Comparison of ENCODE assay signal across 16 cellular contexts in genomic region chr6:3739311-3739897, GRCh38. TPM values are rescaled to one million over a fixed set of nuclear protein-coding genes. Genes with fewer than 3 reads are reported as not detected.
DNase-seq lines count a peak whose midpoint lies in the region; ATAC-seq, FAIRE-seq and TF ChIP-seq lines count a peak whose summit lies in the region.
"Had no signal": no experiment of that assay in that cellular context is flagged by ENCODE, and none has a peak within 500 bp of the region (broad histone marks: within the 10 kb centered on the region; RNA-seq: fewer than 3 reads in every experiment).

No MANE protein-coding gene starts in this region.

- no peak overlapping the region for H3K27ac Mint-ChIP-seq in activated CD4-positive, alpha-beta T cell treated with anti-CD3 and anti-CD28 coated beads, Interleukin-2, amount 10 ng/mL, durations not matched to agents 7 days and 5 days

- H3K9ac ChIP-seq in H1 (replicated peaks in 1 of 4; ENCODE audit: extremely low read depth in 1 of 4, low read depth in 3 of 4, low read length in 3 of 4) (no peak overlapping the region), mesenchymal stem cell (ENCODE audit: low read length) (peak overlapping the region; percentile 32)

- no peak overlapping the region for H3K56ac ChIP-seq in H1 (replicated peaks; ENCODE audit: insufficient read length, low read depth, low read length)

- no peak overlapping the region for H4K91ac ChIP-seq in H1 (replicated peaks; ENCODE audit: insufficient read length, low read length)
- peak overlapping the region; percentile 34 for H4K91ac ChIP-seq in mesenchymal stem cell (ENCODE audit: low read length)

- H2AK5ac ChIP-seq in H1 (ENCODE audit: low read depth, low read length): no peak overlapping the region
- H2AK5ac ChIP-seq in mesenchymal stem cell (ENCODE audit: low read length, severe bottlenecking): no peak overlapping the region

- no peaks in the 10 kb centered on the region for H3K36me3 Mint-ChIP-seq in activated CD4-positive, alpha-beta T cell treated with anti-CD3 and anti-CD28 coated beads, Interleukin-2, amount 10 ng/mL, durations not matched to agents 7 days and 5 days (ENCODE audit: low read depth)

- H4K8ac ChIP-seq in H1 (ENCODE audit: extremely low read depth, insufficient read depth, low read length): peak overlapping the region; percentile 22
- peak overlapping the region; percentile 41 for H4K8ac ChIP-seq in mesenchymal stem cell (ENCODE audit: low read length)

- peak overlapping the region in 1 of 2 donors; percentile 44 for H3K27ac ChIP-seq in right atrium auricular region
- no peak overlapping the region for H3K27ac ChIP-seq in H1 (ENCODE audit: low read depth, low read length)
- no peak overlapping the region for H3K27ac ChIP-seq in mesenchymal stem cell (ENCODE audit: low read length, poor library complexity, severe bottlenecking)
- peak overlapping the region; percentile 99 for H3K27ac ChIP-seq in tibial artery
- H3K27ac ChIP-seq: Peyer's patch had no signal

- H4K5ac ChIP-seq in H1 (ENCODE audit: insufficient read length, low read depth, low read length): no peak overlapping the region

- CTCF ChIA-PET in H1 (lab: Charles Lee; ENCODE audit: partially characterized antibody): interaction anchor here (0.8 to 1.6 kb wide), 2 partner anchors 9 to 109 kb away, joined by 3 read pairs; no protein-coding TSS in a partner anchor
- CTCF ChIA-PET in activated CD4-positive, alpha-beta T cell treated with anti-CD3 and anti-CD28 coated beads, Interleukin-2, amount 10 ng/mL, durations not matched to agents 7 days and 5 days (lab: Charles Lee): no interaction called here

- TF ChIP-seq CTCF in right atrium auricular region (IDR thresholded peaks at IDR 0.05) (no peak), H1 (IDR thresholded peaks at IDR 0.05; ENCODE audit: control extremely low read depth in 1 of 3, insufficient read depth in 1 of 3, low read depth in 1 of 3, low read length in 3 of 3) (no peak), tibial artery (IDR thresholded peaks at IDR 0.05) (no peak)

- no peak overlapping the region for H3K14ac ChIP-seq in H1 (ENCODE audit: insufficient read length)
- peak overlapping the region in 1 of 2 experiments; percentile 53 for H3K14ac ChIP-seq in mesenchymal stem cell (ENCODE audit: low read length in 2 of 2)

- no peaks in the 10 kb centered on the region for H4K20me1 ChIP-seq in H1 (replicated peaks in 1 of 2; ENCODE audit: control insufficient read depth in 1 of 2, insufficient read depth in 2 of 2, low read length in 2 of 2)

- H3K4me1 Mint-ChIP-seq in activated CD4-positive, alpha-beta T cell treated with anti-CD3 and anti-CD28 coated beads, Interleukin-2, amount 10 ng/mL, durations not matched to agents 7 days and 5 days: peaks cover 14% of the 10 kb centered on the region

- H3K79me1 ChIP-seq in H1 (ENCODE audit: low read depth, low read length) (no peaks in the 10 kb centered on the region), mesenchymal stem cell (replicated peaks; ENCODE audit: low read length, poor library complexity, severe bottlenecking) (peaks cover 26% of the 10 kb centered on the region)

- H2BK5ac ChIP-seq in H1 (ENCODE audit: low read depth, low read length): no peak overlapping the region
- H2BK5ac ChIP-seq in mesenchymal stem cell (ENCODE audit: low read depth, low read length, poor library complexity, severe bottlenecking): no peak overlapping the region

- H3K23ac ChIP-seq in H1 (ENCODE audit: insufficient read length) (no peak overlapping the region), mesenchymal stem cell (ENCODE audit: low read length in 2 of 2) (peak overlapping the region in 1 of 2 experiments; percentile 9)

- POLR2A ChIA-PET in H1 (lab: Charles Lee; ENCODE audit: partially characterized antibody): no interaction called here
- POLR2A ChIA-PET in activated CD4-positive, alpha-beta T cell treated with anti-CD3 and anti-CD28 coated beads, Interleukin-2, amount 10 ng/mL, durations not matched to agents 7 days and 5 days (lab: Charles Lee): no interaction called here

- peaks cover 5% of the 10 kb centered on the region for H3K27me3 Mint-ChIP-seq in activated CD4-positive, alpha-beta T cell treated with anti-CD3 and anti-CD28 coated beads, Interleukin-2, amount 10 ng/mL, durations not matched to agents 7 days and 5 days

- no peaks in the 10 kb centered on the region for H3K79me2 ChIP-seq in H1 (ENCODE audit: control insufficient read depth in 1 of 2, insufficient read depth in 2 of 2, low read length in 2 of 2)

- no peak overlapping the region for H3K4me3 Mint-ChIP-seq in activated CD4-positive, alpha-beta T cell treated with anti-CD3 and anti-CD28 coated beads, Interleukin-2, amount 10 ng/mL, durations not matched to agents 7 days and 5 days

- no peak for TF ChIP-seq POLR2A in H1 (IDR thresholded peaks at IDR 0.05; ENCODE audit: control extremely low read depth in 1 of 2, low read depth in 2 of 2, low read length in 2 of 2)
- TF ChIP-seq POLR2A in GM12892 (IDR thresholded peaks at IDR 0.05; ENCODE audit: low read depth, low read length): no peak

- H2BK120ac ChIP-seq in H1 (replicated peaks; ENCODE audit: low read depth, low read length) (no peak overlapping the region), mesenchymal stem cell (ENCODE audit: low read depth, low read length) (no peak overlapping the region)

- H3K4me1 ChIP-seq in right atrium auricular region (peaks cover 0 to 64% of the 10 kb centered on the region in 2 donors), H1 (replicated peaks in 1 of 4; ENCODE audit: control insufficient read depth in 3 of 4, insufficient read depth in 4 of 4, low read length in 3 of 4) (peaks cover 0 to 9% (median 5%) of the 10 kb centered on the region in 4 experiments; a peak in 5 of 7 replicates), mesenchymal stem cell (ENCODE audit: control insufficient read depth, insufficient read depth, low read depth, low read length) (peaks cover 32% of the 10 kb centered on the region), tibial artery (peaks cover 6 to 99% (median 76%) of the 10 kb centered on the region in 4 donors)

- H3K9me3 Mint-ChIP-seq in activated CD4-positive, alpha-beta T cell treated with anti-CD3 and anti-CD28 coated beads, Interleukin-2, amount 10 ng/mL, durations not matched to agents 7 days and 5 days: no peaks in the 10 kb centered on the region

- H3K23me2 ChIP-seq in H1 (ENCODE audit: low read depth, low read length): no peaks in the 10 kb centered on the region

- no peak overlapping the region for H3K4ac ChIP-seq in H1 (replicated peaks; ENCODE audit: insufficient read length, low read depth, low read length)
- no peak overlapping the region for H3K4ac ChIP-seq in mesenchymal stem cell (ENCODE audit: low read depth in 1 of 2, low read length in 2 of 2)

- H3K4me2 ChIP-seq in H1 (ENCODE audit: insufficient read depth in 1 of 2, low read depth in 2 of 2, low read length in 2 of 2): no peak overlapping the region
- no peak overlapping the region for H3K4me2 ChIP-seq in mesenchymal stem cell (ENCODE audit: low read length, poor library complexity, severe bottlenecking)

- TF ChIP-seq RAD21 in H1 (IDR thresholded peaks at IDR 0.05 in 1 of 2, conservative IDR thresholded peaks at IDR 0.05 in 1 of 2; ENCODE audit: low read depth in 2 of 2, low read length in 2 of 2): no peak

- DNase-seq in Right ventricle myocardium inferior (ENCODE audit: missing footprints) (peak; percentile 59), right atrium auricular region (ENCODE audit: low spot score) (no peak), H1 (ENCODE audit: low read depth in 1 of 2, low spot score in 2 of 2) (no peak), mesenchymal stem cell (peak; percentile 33), tibial artery (peak; percentile 23 to 61), GM12892 (ENCODE audit: insufficient read length) (no peak)
- no peak for DNase-seq in activated CD4-positive, alpha-beta T cell treated with anti-CD3 and anti-CD28 coated beads, Interleukin-2, amount 10 ng/mL, durations not matched to agents 7 days and 5 days
- DNase-seq: 8988T, C1 segment of cervical spinal cord, DMS 273 treated with DMSO at 0.1 percent for 48 hours, H7, Kasumi-1, NCI-H2029, NCI-H510A had no signal

- H3K36me3 ChIP-seq in right atrium auricular region: peaks cover 43% of the 10 kb centered on the region
- H3K36me3 ChIP-seq in H1 (ENCODE audit: control insufficient read depth in 2 of 4, insufficient read depth in 4 of 4, low read length in 3 of 4): no peaks in the 10 kb centered on the region
- peaks cover 53 to 57% of the 10 kb centered on the region in 2 experiments for H3K36me3 ChIP-seq in mesenchymal stem cell (ENCODE audit: control insufficient read depth in 1 of 2, insufficient read depth in 2 of 2, low read depth in 1 of 2, low read length in 2 of 2)
- peaks cover 36 to 42% (median 40%) of the 10 kb centered on the region in 3 donors for H3K36me3 ChIP-seq in tibial artery

- TF ChIP-seq EP300 in H1 (IDR thresholded peaks at IDR 0.05; ENCODE audit: borderline replicate concordance in 1 of 2, low read depth in 2 of 2, low read length in 2 of 2): no peak

- H3K18ac ChIP-seq in H1 (ENCODE audit: extremely low read depth, low read length) (no peak overlapping the region), mesenchymal stem cell (ENCODE audit: low read depth in 1 of 2, low read length in 2 of 2) (peak overlapping the region in 1 of 2 experiments; percentile 37)

- no peak for FAIRE-seq in H1 (lab: Jason Lieb, UNC)
- FAIRE-seq in GM12892 (lab: Jason Lieb, UNC): no peak

- 86% methylated on average over 15 of the region's 16 CpGs; no CpG with 5 or more reads in 1 of the 2 experiments for WGBS in H1 (ENCODE audit: extremely low coverage in 1 of 2, insufficient coverage in 1 of 2, insufficient read length in 1 of 2, insufficient replicate concordance in 2 of 2, low coverage in 1 of 2, low lambda C conversion rate in 2 of 2, missing lambda C conversion rate in 1 of 2), 2 experiments
- 64% methylated on average over 11 of the region's 16 CpGs for WGBS in mesenchymal stem cell

- no peak overlapping the region for H2BK15ac ChIP-seq in H1 (ENCODE audit: low read length)
- H2BK15ac ChIP-seq in mesenchymal stem cell (ENCODE audit: low read depth, poor library complexity, severe bottlenecking): no peak overlapping the region

- H2BK12ac ChIP-seq in H1 (ENCODE audit: low read depth, low read length): no peak overlapping the region
- H2BK12ac ChIP-seq in mesenchymal stem cell (ENCODE audit: low read length in 2 of 2): peak overlapping the region in 1 of 2 experiments; percentile 37

- H3K4me3 ChIP-seq in right atrium auricular region (no peak overlapping the region), H1 (ENCODE audit: extremely low read depth in 1 of 4, insufficient read depth in 2 of 4, low read depth in 3 of 4, low read length in 4 of 4) (no peak overlapping the region), mesenchymal stem cell (ENCODE audit: insufficient read depth in 1 of 2, low read depth in 1 of 2, low read length in 2 of 2) (no peak overlapping the region), tibial artery (no peak overlapping the region)
- H3K4me3 ChIP-seq: Peyer's patch had no signal

- intact Hi-C loops in Right ventricle myocardium inferior (cut with DNase I): loop anchor here (10.0 kb wide), 1 partner anchor 615 kb away; no protein-coding TSS in a partner anchor
- intact Hi-C loops in tibial artery (cut with DNase I; ENCODE audit: low total_unique reads): loop anchor here (10.0 kb wide), 1 partner anchor 385 kb away; no protein-coding TSS in a partner anchor

- no peak for ATAC-seq in Right ventricle myocardium inferior
- no peak for ATAC-seq in HG02798 (IDR thresholded peaks at IDR 0.05; ENCODE audit: poor library complexity, unreplicated experiment)

- peaks cover 0 to 3% of the 10 kb centered on the region in 2 donors for H3K9me3 ChIP-seq in right atrium auricular region
- peaks cover 0 to 6% of the 10 kb centered on the region in 2 experiments; a peak in 2 of 4 replicates for H3K9me3 ChIP-seq in H1 (ENCODE audit: insufficient read depth in 2 of 2, low read depth in 1 of 2, low read length in 1 of 2)
- peaks cover 9% of the 10 kb centered on the region for H3K9me3 ChIP-seq in mesenchymal stem cell (ENCODE audit: control insufficient read depth, low read length)
- H3K9me3 ChIP-seq in tibial artery: no peaks in the 10 kb centered on the region
- H3K9me3 ChIP-seq: Peyer's patch had no signal

- H2AFZ ChIP-seq in H1 (ENCODE audit: low read length) (no peak overlapping the region), mesenchymal stem cell (ENCODE audit: low read depth, low read length) (no peak overlapping the region)

- H2BK20ac ChIP-seq in H1 (ENCODE audit: low read length): no peak overlapping the region

- no peaks in the 10 kb centered on the region for H3K27me3 ChIP-seq in right atrium auricular region
- peaks cover 0 to 2% (median 0%) of the 10 kb centered on the region in 4 experiments; a peak in 1 of 7 replicates for H3K27me3 ChIP-seq in H1 (replicated peaks in 1 of 4; ENCODE audit: control insufficient read depth in 3 of 4, extremely low read depth in 1 of 4, insufficient read depth in 3 of 4, low read length in 3 of 4)
- H3K27me3 ChIP-seq in mesenchymal stem cell (ENCODE audit: control insufficient read depth in 1 of 2, insufficient read depth in 1 of 2, low read length in 2 of 2): no peaks in the 10 kb centered on the region
- no peaks in the 10 kb centered on the region for H3K27me3 ChIP-seq in tibial artery
- H3K27me3 ChIP-seq: Peyer's patch had no signal

RNA-seq across cellular contexts. Expression of gene PXDC1, which starts 12.1 kb away (rescaled TPM):
- total RNA-seq in Right ventricle myocardium inferior (29.7 TPM), right atrium auricular region (10 to 100 TPM; 43.5 to 77.2 TPM)
- total RNA-seq in H1 (2021; fragmentation: NEBNext Ultra II Directional; extraction: Animal tissue kit (Norgen Biotek cat#: 25700)): 1.7 TPM in 2 replicates
- polyA plus RNA-seq in H1 (2011; rRNA removed): 2.0 and 2.1 TPM in 2 replicates
- 1.1 TPM for polyA plus RNA-seq in H1 (2011; cell fraction: cytosol; rRNA removed)
- 1.6 TPM for polyA plus RNA-seq in H1 (2011; cell fraction: nucleus; rRNA removed)
- polyA plus RNA-seq in H1 (2012, experiment 1 of 2): 2.2 to 3.2 TPM (median 2.6 TPM) in 4 replicates
- 3.2 TPM for polyA plus RNA-seq in H1 (2012, experiment 2 of 2)
- polyA plus RNA-seq in H1 (2013, experiment 1 of 2): 1.5 TPM
- 1.6 TPM for polyA plus RNA-seq in H1 (2013, experiment 2 of 2)
- polyA minus RNA-seq in H1 (2011; rRNA and poly(A)+ RNA removed): 0.95 and 1.1 TPM in 2 replicates
- polyA minus RNA-seq in H1 (2011; cell fraction: cytosol; rRNA and poly(A)+ RNA removed): 1.8 TPM
- polyA minus RNA-seq in H1 (2011; cell fraction: nucleus; rRNA and poly(A)+ RNA removed): 1.9 TPM
- polyA plus RNA-seq in mesenchymal stem cell (2013, experiment 1 of 2): 40.5 TPM
- 41.6 TPM for polyA plus RNA-seq in mesenchymal stem cell (2013, experiment 2 of 2)
- total RNA-seq in activated CD4-positive, alpha-beta T cell treated with anti-CD3 and anti-CD28 coated beads, Interleukin-2, amount 10 ng/mL, durations not matched to agents 7 days and 5 days: under 1 TPM in 1 of 2 experiments, not detected in 1; 0.21 TPM
- 1.9 TPM for polyA plus RNA-seq in GM12892 (2012; ENCODE audit: missing spikeins)

Comparison
In these comparisons a context has a peak if more than half of its experiments do, and no peak if none do; other contexts are left out.
1. DNase-seq: peak in Right ventricle myocardium inferior (single experiment), mesenchymal stem cell (single experiment) and tibial artery (2 of 2); none in right atrium auricular region (single experiment), H1 (0 of 2), activated CD4-positive, alpha-beta T cell treated with anti-CD3 and anti-CD28 coated beads, Interleukin-2, amount 10 ng/mL, durations not matched to agents 7 days and 5 days (single experiment) and GM12892 (single experiment).
2. H3K27ac ChIP-seq: peak in tibial artery (2 of 2); none in H1 (single experiment) and mesenchymal stem cell (single experiment).
3. RNA of gene PXDC1, which starts 12.1 kb away (total RNA-seq): 43.5 to 77.2 TPM in right atrium auricular region and 29.7 TPM in Right ventricle myocardium inferior (single experiment); 1.7 TPM in H1 and 0.21 TPM in activated CD4-positive, alpha-beta T cell treated with anti-CD3 and anti-CD28 coated beads, Interleukin-2, amount 10 ng/mL, durations not matched to agents 7 days and 5 days; every median in the first group is over 10 times any median in the second.